Comparison of ENCODE assay signal across 1 cellular context in genomic region chr20:8132015-8132631, GRCh38.
A peak's percentile ranks its signal among the peaks of the same experiment; 100 is the strongest.
TF ChIP-seq lines count a peak whose summit lies in the region.

Gene PLCB1 (plus strand): TSS chr20:8132266. CDS start chr20:8132652, 386 bp downstream.

TF ChIP-seq in HepG2, 621 proteins besides CTCF, POLR2A, EP300 and RAD21 (continued from another document and continues in another):
- TF ChIP-seq BATF2 (CRISPR knock-in tag; IDR thresholded peaks at IDR 0.05) (no peak), CENPX (CRISPR knock-in tag; IDR thresholded peaks at IDR 0.05) (no peak), ZFP82 (CRISPR knock-in tag; IDR thresholded peaks at IDR 0.05; ENCODE audit: borderline replicate concordance) (no peak), EED (CRISPR knock-in tag; IDR thresholded peaks at IDR 0.05) (no peak), PAXIP1 (CRISPR knock-in tag; conservative IDR thresholded peaks at IDR 0.05) (0 out of 2 replicates have a peak, but pooled peaks have one; percentile 17), SMAD9 (CRISPR knock-in tag; IDR thresholded peaks at IDR 0.05) (no peak), PBX2 (CRISPR knock-in tag; IDR thresholded peaks at IDR 0.05) (no peak), ZNF780A (CRISPR knock-in tag; IDR thresholded peaks at IDR 0.05) (no peak; the same call in 1 of the 2 replicates), HOXA9 (CRISPR knock-in tag; IDR thresholded peaks at IDR 0.05; ENCODE audit: borderline replicate concordance) (peak; percentile 48; the same call in 1 of the 2 replicates), ZNF329 (CRISPR knock-in tag; IDR thresholded peaks at IDR 0.05; ENCODE audit: low read depth) (no peak), MYNN (CRISPR knock-in tag; IDR thresholded peaks at IDR 0.05; ENCODE audit: low read depth) (no peak), ZNF30 (CRISPR knock-in tag; IDR thresholded peaks at IDR 0.05) (no peak), ZHX2 (IDR thresholded peaks at IDR 0.05; ENCODE audit: low read depth) (no peak), ZHX2 (CRISPR knock-in tag; IDR thresholded peaks at IDR 0.05; ENCODE audit: borderline replicate concordance) (no peak; the same call in 1 of the 2 replicates), SNAPC4 (CRISPR knock-in tag; IDR thresholded peaks at IDR 0.05) (no peak), ZNF317 (CRISPR knock-in tag; IDR thresholded peaks at IDR 0.05) (no peak), ATM (IDR thresholded peaks at IDR 0.05; ENCODE audit: borderline replicate concordance) (no peak), RCOR2 (CRISPR knock-in tag; IDR thresholded peaks at IDR 0.05) (peak; percentile 67; the same call in 1 of the 2 replicates), SMC3 (IDR thresholded peaks at IDR 0.05; ENCODE audit: low read length) (peak; percentile 81; the same call in 1 of the 2 replicates), NFYC (CRISPR knock-in tag; IDR thresholded peaks at IDR 0.05) (no peak), RNF219 (CRISPR knock-in tag; IDR thresholded peaks at IDR 0.05) (no peak), ZNF775 (CRISPR knock-in tag; IDR thresholded peaks at IDR 0.05; ENCODE audit: borderline replicate concordance) (no peak), ARNT2 (CRISPR knock-in tag; IDR thresholded peaks at IDR 0.05; ENCODE audit: low read depth) (no peak), MXD4 (CRISPR knock-in tag; IDR thresholded peaks at IDR 0.05) (peak; percentile 83; the same call in 1 of the 2 replicates), ZNF503 (CRISPR knock-in tag; IDR thresholded peaks at IDR 0.05) (no peak), SRSF4 (IDR thresholded peaks at IDR 0.05; ENCODE audit: low read depth, low read length, poor library complexity, severe bottlenecking) (no peak), ZUFSP (CRISPR knock-in tag; IDR thresholded peaks at IDR 0.05; ENCODE audit: borderline replicate concordance) (no peak), HNF4A (CRISPR knock-in tag; IDR thresholded peaks at IDR 0.05) (0 out of 2 replicates have a peak, but pooled peaks have one; percentile 31), SIN3B (IDR thresholded peaks at IDR 0.05; ENCODE audit: low read length) (no peak)
